Comparison of ENCODE assay signal across 17 cellular contexts in the genomic region with DNA sequence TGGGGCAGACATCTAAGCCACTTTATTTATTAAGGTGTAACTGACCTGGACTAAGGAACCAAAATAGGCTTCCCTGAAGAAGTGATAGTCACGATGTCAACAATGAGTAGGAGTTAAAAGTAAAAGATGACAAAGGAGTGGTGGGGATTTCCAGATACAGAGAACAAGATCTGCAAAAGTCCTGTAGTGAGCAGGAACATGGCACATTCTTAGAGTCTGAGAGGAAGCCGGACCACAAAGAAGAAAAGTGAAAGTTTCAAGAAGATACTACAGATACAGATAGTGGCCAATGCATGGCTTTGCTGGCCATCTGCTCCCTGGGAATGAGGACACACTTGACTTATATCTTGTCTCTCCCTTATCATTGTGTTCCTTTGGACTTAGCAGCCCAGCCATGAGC.
A peak's percentile ranks its signal among the peaks of the same experiment; 100 is the strongest.
DNase-seq lines count a peak whose midpoint lies in the region; ATAC-seq, FAIRE-seq and TF ChIP-seq lines count a peak whose summit lies in the region.
"Had no signal": no experiment of that assay in that cellular context is flagged by ENCODE, and none has a peak within 500 bp of the region (broad histone marks: within the 10 kb centered on the region; RNA-seq: fewer than 3 reads in every experiment).

No MANE protein-coding gene starts in this region.

- H3K27ac ChIP-seq in keratinocyte (ENCODE audit: control insufficient read depth, insufficient read depth, low read length) (no peak overlapping the region), endodermal cell (ENCODE audit: low read depth, low read length) (no peak overlapping the region)
- H3K27ac ChIP-seq: WERI-Rb-1 had no signal

- no peaks in the 10 kb centered on the region for H3K79me2 ChIP-seq in keratinocyte (ENCODE audit: control insufficient read depth, insufficient read depth, low read length)

- H3K9me1 ChIP-seq in keratinocyte (ENCODE audit: control insufficient read depth, extremely low read depth, insufficient read depth, low read length), result no peaks in the 10 kb centered on the region

- no peaks in the 10 kb centered on the region for H3K9me3 Mint-ChIP-seq in endodermal cell
- H3K9me3 Mint-ChIP-seq: activated naive CD4-positive, alpha-beta T cell treated with anti-CD3 and anti-CD28 coated beads, Interleukin-2, amount 50 U/mL, for 72 hours had no signal

- no peak overlapping the region for H3K9ac ChIP-seq in keratinocyte (ENCODE audit: control insufficient read depth, extremely low read depth, insufficient read depth, low read length)
- no peak overlapping the region for H3K9ac ChIP-seq in endodermal cell (ENCODE audit: extremely low read depth, low read length, poor library complexity, severe bottlenecking)

- DNase-seq in keratinocyte (ENCODE audit: low read depth, low spot score) (no peak), left colon (no peak), NCI-H82 treated with DMSO at 0.1 percent for 48 hours (lab: John Stamatoyannopoulos, UW; ENCODE audit: unreplicated experiment) (no peak), NCI-H748 treated with DMSO at 0.1 percent for 48 hours (lab: John Stamatoyannopoulos, UW) (no peak), endodermal cell (no peak)
- DNase-seq: activated CD8-positive, alpha-beta memory T cell treated with anti-CD3 and anti-CD28 coated beads, Interleukin-2, amount 10 ng/mL, durations not matched to agents 7 days and 5 days; C1 segment of cervical spinal cord; DND-41; IMR-90; NCI-H1092 treated with DMSO at 0.1 percent for 48 hours; WERI-Rb-1 had no signal

- FAIRE-seq in keratinocyte (lab: Jason Lieb, UNC), result peak; percentile 29
- FAIRE-seq: frontal cortex, GM12891 had no signal

- ATAC-seq in GM18519 (IDR thresholded peaks at IDR 0.05; ENCODE audit: low FRiP score, unreplicated experiment) (peak; percentile 88), GM21619 (IDR thresholded peaks at IDR 0.05; ENCODE audit: unreplicated experiment) (peak; percentile 48), HG03196 (IDR thresholded peaks at IDR 0.05; ENCODE audit: unreplicated experiment) (peak; percentile 53), left colon (no peak)
- ATAC-seq: activated CD8-positive, alpha-beta memory T cell treated with anti-CD3 and anti-CD28 coated beads, Interleukin-2, amount 10 ng/mL, durations not matched to agents 7 days and 5 days had no signal

- no peak overlapping the region for H2AFZ ChIP-seq in keratinocyte (ENCODE audit: control insufficient read depth, low read length)

- H3K4me1 ChIP-seq in keratinocyte (ENCODE audit: control insufficient read depth, extremely low read depth, insufficient read depth, low read length) (no peaks in the 10 kb centered on the region), endodermal cell (ENCODE audit: control insufficient read depth, insufficient read depth, low read length) (peaks cover 13% of the 10 kb centered on the region)

- intact Hi-C loops in left colon (cut with DNase I, micrococcal nuclease), result no loop called here

- 70 to 93% methylated on average over 2 of the region's 2 CpGs for WGBS in endodermal cell (ENCODE audit: insufficient coverage in 1 of 2, insufficient read length in 1 of 2), 2 experiments

- H3K36me3 Mint-ChIP-seq in endodermal cell (ENCODE audit: low read depth), result no peaks in the 10 kb centered on the region
- H3K36me3 Mint-ChIP-seq: activated CD8-positive, alpha-beta memory T cell treated with anti-CD3 and anti-CD28 coated beads, Interleukin-2, amount 10 ng/mL, durations not matched to agents 7 days and 5 days had no signal

- H3K36me3 ChIP-seq in keratinocyte (ENCODE audit: control insufficient read depth in 2 of 2, extremely low read depth in 1 of 2, insufficient read depth in 2 of 2, low read length in 2 of 2), result no peaks in the 10 kb centered on the region
- no peaks in the 10 kb centered on the region for H3K36me3 ChIP-seq in endodermal cell (ENCODE audit: control insufficient read depth, insufficient read depth, low read length)
- H3K36me3 ChIP-seq: WERI-Rb-1 had no signal

- peaks cover 31% of the 10 kb centered on the region for H3K4me1 Mint-ChIP-seq in endodermal cell
- H3K4me1 Mint-ChIP-seq: activated CD8-positive, alpha-beta memory T cell treated with anti-CD3 and anti-CD28 coated beads, Interleukin-2, amount 10 ng/mL, durations not matched to agents 7 days and 5 days had no signal

- H3K9me3 ChIP-seq in keratinocyte (ENCODE audit: control insufficient read depth, low read depth, low read length) (no peaks in the 10 kb centered on the region), endodermal cell (ENCODE audit: control insufficient read depth, low read length) (no peaks in the 10 kb centered on the region)

- no peaks in the 10 kb centered on the region for H3K27me3 ChIP-seq in keratinocyte (ENCODE audit: control insufficient read depth, extremely low read depth, insufficient read depth, low read length)
- H3K27me3 ChIP-seq in endodermal cell (ENCODE audit: control insufficient read depth, insufficient read depth, low read length, poor library complexity, severe bottlenecking), result no peaks in the 10 kb centered on the region

- dilution Hi-C loops in keratinocyte (cut with MboI; ENCODE audit: extremely low pct_ligation_motif_present, low sequenced_read_pairs), result no loop called here

- TF ChIP-seq CTCF in keratinocyte (optimal IDR thresholded peaks at IDR 0.05 in 1 of 3, IDR thresholded peaks at IDR 0.05 in 1 of 3, conservative IDR thresholded peaks at IDR 0.05 in 1 of 3; ENCODE audit: extremely low read depth in 1 of 3, insufficient read depth in 2 of 3, low read length in 3 of 3) (no peak), endodermal cell (conservative IDR thresholded peaks at IDR 0.05) (no peak)

- H4K20me1 ChIP-seq in keratinocyte (ENCODE audit: control insufficient read depth, extremely low read depth, insufficient read depth, low read length), result no peaks in the 10 kb centered on the region

- no peak overlapping the region for H3K4me3 ChIP-seq in keratinocyte (ENCODE audit: control insufficient read depth in 2 of 3, extremely low read depth in 1 of 3, insufficient read depth in 2 of 3, low read depth in 1 of 3, low read length in 3 of 3)
- no peak overlapping the region for H3K4me3 ChIP-seq in endodermal cell (ENCODE audit: low read length)

- no peak overlapping the region for H3K27ac Mint-ChIP-seq in endodermal cell
- H3K27ac Mint-ChIP-seq: activated CD8-positive, alpha-beta memory T cell treated with anti-CD3 and anti-CD28 coated beads, Interleukin-2, amount 10 ng/mL, durations not matched to agents 7 days and 5 days; activated naive CD4-positive, alpha-beta T cell treated with anti-CD3 and anti-CD28 coated beads, Interleukin-2, amount 50 U/mL, for 72 hours had no signal

- no peak overlapping the region for H3K4me3 Mint-ChIP-seq in endodermal cell
- H3K4me3 Mint-ChIP-seq: activated CD8-positive, alpha-beta memory T cell treated with anti-CD3 and anti-CD28 coated beads, Interleukin-2, amount 10 ng/mL, durations not matched to agents 7 days and 5 days had no signal

- no peaks in the 10 kb centered on the region for H3K27me3 Mint-ChIP-seq in endodermal cell (ENCODE audit: insufficient read depth)

- H3K4me2 ChIP-seq in keratinocyte (ENCODE audit: control insufficient read depth, extremely low read depth, insufficient read depth, low read depth, low read length), result no peak overlapping the region
